1 cellular context compared by ENCODE assay signal in the genomic region with DNA sequence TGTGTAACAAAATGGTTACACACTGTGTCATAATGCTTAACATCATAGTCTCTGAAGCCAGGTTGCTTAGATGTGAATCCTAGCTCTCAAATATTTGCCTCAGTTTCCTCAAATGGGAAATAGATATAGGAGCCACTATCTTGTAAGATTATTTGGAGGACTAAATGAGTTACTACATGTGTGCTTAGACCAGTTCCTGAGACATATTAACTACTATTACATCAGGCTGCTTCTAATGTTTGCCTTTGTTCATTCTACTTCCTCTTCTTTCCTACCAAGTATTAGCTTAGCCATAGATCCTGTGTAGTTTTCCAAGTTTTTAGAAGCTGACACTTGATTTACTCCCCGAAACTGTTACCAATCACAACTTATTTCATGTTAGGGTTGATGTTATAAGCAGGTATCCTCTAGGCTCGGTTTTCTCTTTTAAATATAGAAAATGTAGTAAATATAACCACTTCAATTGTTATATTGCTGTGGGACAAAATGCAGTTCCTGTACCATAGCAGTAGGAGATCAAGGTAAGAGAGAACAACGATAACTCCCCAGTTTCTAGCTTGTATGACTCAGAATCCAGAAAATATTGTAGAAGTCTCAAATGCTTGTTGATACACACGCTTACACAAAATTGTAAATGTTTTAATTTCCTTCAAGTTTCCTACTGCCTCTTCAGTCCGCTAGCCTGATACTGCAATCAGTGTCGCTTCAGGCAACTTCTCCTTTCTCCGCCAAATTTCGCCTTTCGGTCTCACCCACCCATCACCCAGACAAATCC.
TF ChIP-seq lines count a peak whose summit lies in the region.

No MANE protein-coding gene starts in this region.

TF ChIP-seq in HEK293, 187 proteins besides CTCF, POLR2A, EP300 and RAD21:
- TF ChIP-seq, protein P1, sequence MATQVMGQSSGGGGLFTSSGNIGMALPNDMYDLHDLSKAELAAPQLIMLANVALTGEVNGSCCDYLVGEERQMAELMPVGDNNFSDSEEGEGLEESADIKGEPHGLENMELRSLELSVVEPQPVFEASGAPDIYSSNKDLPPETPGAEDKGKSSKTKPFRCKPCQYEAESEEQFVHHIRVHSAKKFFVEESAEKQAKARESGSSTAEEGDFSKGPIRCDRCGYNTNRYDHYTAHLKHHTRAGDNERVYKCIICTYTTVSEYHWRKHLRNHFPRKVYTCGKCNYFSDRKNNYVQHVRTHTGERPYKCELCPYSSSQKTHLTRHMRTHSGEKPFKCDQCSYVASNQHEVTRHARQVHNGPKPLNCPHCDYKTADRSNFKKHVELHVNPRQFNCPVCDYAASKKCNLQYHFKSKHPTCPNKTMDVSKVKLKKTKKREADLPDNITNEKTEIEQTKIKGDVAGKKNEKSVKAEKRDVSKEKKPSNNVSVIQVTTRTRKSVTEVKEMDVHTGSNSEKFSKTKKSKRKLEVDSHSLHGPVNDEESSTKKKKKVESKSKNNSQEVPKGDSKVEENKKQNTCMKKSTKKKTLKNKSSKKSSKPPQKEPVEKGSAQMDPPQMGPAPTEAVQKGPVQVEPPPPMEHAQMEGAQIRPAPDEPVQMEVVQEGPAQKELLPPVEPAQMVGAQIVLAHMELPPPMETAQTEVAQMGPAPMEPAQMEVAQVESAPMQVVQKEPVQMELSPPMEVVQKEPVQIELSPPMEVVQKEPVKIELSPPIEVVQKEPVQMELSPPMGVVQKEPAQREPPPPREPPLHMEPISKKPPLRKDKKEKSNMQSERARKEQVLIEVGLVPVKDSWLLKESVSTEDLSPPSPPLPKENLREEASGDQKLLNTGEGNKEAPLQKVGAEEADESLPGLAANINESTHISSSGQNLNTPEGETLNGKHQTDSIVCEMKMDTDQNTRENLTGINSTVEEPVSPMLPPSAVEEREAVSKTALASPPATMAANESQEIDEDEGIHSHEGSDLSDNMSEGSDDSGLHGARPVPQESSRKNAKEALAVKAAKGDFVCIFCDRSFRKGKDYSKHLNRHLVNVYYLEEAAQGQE (tag by site-specific recombination; IDR thresholded peaks at IDR 0.05) = no peak
- TF ChIP-seq ZNF664 (tag by site-specific recombination; IDR thresholded peaks at IDR 0.05) (peak; percentile 73), PRDM1 (tag by site-specific recombination; IDR thresholded peaks at IDR 0.05) (peak; percentile 51), ZNF560 (tag by site-specific recombination; IDR thresholded peaks at IDR 0.05; ENCODE audit: borderline replicate concordance) (no peak)
TF ChIP-seq in HEK293: peak in this region for 2.
